8 cellular contexts compared by ENCODE assay signal in genomic region chr16:30184430-30185140, GRCh38. TPM values are rescaled to one million over a fixed set of nuclear protein-coding genes. Genes with fewer than 3 reads are reported as not detected.
A peak's percentile ranks its signal among the peaks of the same experiment; 100 is the strongest.
DNase-seq lines count a peak whose midpoint lies in the region; ATAC-seq and TF ChIP-seq lines count a peak whose summit lies in the region.

No MANE protein-coding gene starts in this region.

- H3K4me1 ChIP-seq in Caco-2 (no peaks in the 10 kb centered on the region), RWPE2 (ENCODE audit: insufficient read depth, poor library complexity, severe bottlenecking) (no peaks in the 10 kb centered on the region), right lobe of liver (no peaks in the 10 kb centered on the region)

- peak; percentile 8 for ATAC-seq in HG02943 (IDR thresholded peaks at IDR 0.05; ENCODE audit: low read depth, unreplicated experiment)
- peak; percentile 31; the same call in 2 of the 3 replicates for ATAC-seq in RWPE2 (ENCODE audit: low read depth)
- ATAC-seq in right lobe of liver: no peak

- CTCF ChIA-PET in Caco-2 (lab: Charles Lee): interaction anchor here (0.8 kb wide), 1 partner anchor 41 kb away, joined by 3 read pairs; no protein-coding TSS in a partner anchor

- H3K27ac ChIP-seq in RWPE2 (ENCODE audit: poor library complexity, severe bottlenecking): peak overlapping the region; percentile 11
- peak overlapping the region; percentile 43 to 72 (median 70) for H3K27ac ChIP-seq in right lobe of liver

- POLR2A ChIA-PET in Caco-2 (lab: Charles Lee): no interaction called here

- H3K4me1 Mint-ChIP-seq in Caco-2 (ENCODE audit: low read depth, unreplicated experiment): no peaks in the 10 kb centered on the region
- H3K4me1 Mint-ChIP-seq in activated naive CD8-positive, alpha-beta T cell treated with anti-CD3 and anti-CD28 coated beads for 36 hours: peaks cover 29% of the 10 kb centered on the region

- peak overlapping the region; percentile 51 for H3K4me3 Mint-ChIP-seq in Caco-2 (ENCODE audit: unreplicated experiment)
- peak overlapping the region; percentile 100 for H3K4me3 Mint-ChIP-seq in activated naive CD8-positive, alpha-beta T cell treated with anti-CD3 and anti-CD28 coated beads for 36 hours

- H3K4me3 ChIP-seq in Caco-2 (ENCODE audit: low read depth, low read length): no peak overlapping the region
- H3K4me3 ChIP-seq in RWPE2 (ENCODE audit: severe bottlenecking): peak overlapping the region; percentile 47
- H3K4me3 ChIP-seq in right lobe of liver: peak overlapping the region; percentile 25 to 67 (median 62)

- 39% methylated on average over 8 of the region's 14 CpGs for WGBS in right lobe of liver (ENCODE audit: insufficient coverage, low coverage, low lambda C conversion rate, missing lambda C conversion rate)

- TF ChIP-seq POLR2A in right lobe of liver (IDR thresholded peaks at IDR 0.05) (no peak), erythroblast (IDR thresholded peaks at IDR 0.05; ENCODE audit: low read length) (no peak)

- TF ChIP-seq CTCF in Caco-2 (IDR thresholded peaks at IDR 0.05; ENCODE audit: insufficient read depth in 1 of 2, low read depth in 1 of 2, low read length in 1 of 2, severe bottlenecking in 1 of 2, unreplicated experiment in 1 of 2): no peak
- no peak for TF ChIP-seq CTCF in RWPE2 (IDR thresholded peaks at IDR 0.05; ENCODE audit: poor library complexity, severe bottlenecking)
- no peak for TF ChIP-seq CTCF in right lobe of liver (IDR thresholded peaks at IDR 0.05)

- H3K27me3 ChIP-seq in Caco-2 (replicated peaks; ENCODE audit: control insufficient read depth, insufficient read depth, low read length) (no peaks in the 10 kb centered on the region), RWPE2 (ENCODE audit: insufficient read depth, poor library complexity, severe bottlenecking) (no peaks in the 10 kb centered on the region), right lobe of liver (no peaks in the 10 kb centered on the region)

- H3K9me3 ChIP-seq in Caco-2 (no peaks in the 10 kb centered on the region), RWPE2 (ENCODE audit: severe bottlenecking) (no peaks in the 10 kb centered on the region), right lobe of liver (no peaks in the 10 kb centered on the region)

- no peaks in the 10 kb centered on the region for H3K9me3 Mint-ChIP-seq in Caco-2 (ENCODE audit: unreplicated experiment)
- H3K9me3 Mint-ChIP-seq in activated naive CD8-positive, alpha-beta T cell treated with anti-CD3 and anti-CD28 coated beads for 36 hours: no peaks in the 10 kb centered on the region

- intact Hi-C loops in Caco-2 (cut with micrococcal nuclease; ENCODE audit: unreplicated experiment): no loop called here
- intact Hi-C loops in right lobe of liver (cut with DNase I): no loop called here

- no peaks in the 10 kb centered on the region for H3K27me3 Mint-ChIP-seq in Caco-2 (ENCODE audit: insufficient read depth, unreplicated experiment)
- no peaks in the 10 kb centered on the region for H3K27me3 Mint-ChIP-seq in activated naive CD8-positive, alpha-beta T cell treated with anti-CD3 and anti-CD28 coated beads for 36 hours

- no peak for DNase-seq in Caco-2
- DNase-seq in RWPE2 (ENCODE audit: low spot score): peak; percentile 62
- peak; percentile 48 for DNase-seq in activated naive CD8-positive, alpha-beta T cell treated with anti-CD3 and anti-CD28 coated beads for 36 hours
- DNase-seq in right lobe of liver: peak; percentile 48 to 73 (median 59)
- peak in 5 of 6 experiments; percentile 42 to 79 (median 58) for DNase-seq in stimulated activated naive CD4-positive, alpha-beta T cell (lab: John Stamatoyannopoulos, UW)
- no peak for DNase-seq in foreskin melanocyte
- no peak for DNase-seq in erythroblast (lab: John Stamatoyannopoulos, UW)

- no peak overlapping the region for H3K27ac Mint-ChIP-seq in Caco-2 (ENCODE audit: unreplicated experiment)
- H3K27ac Mint-ChIP-seq in activated naive CD8-positive, alpha-beta T cell treated with anti-CD3 and anti-CD28 coated beads for 36 hours: peak overlapping the region; percentile 100

- no peaks in the 10 kb centered on the region for H3K36me3 Mint-ChIP-seq in Caco-2 (ENCODE audit: insufficient read depth, unreplicated experiment)
- peaks cover 43% of the 10 kb centered on the region for H3K36me3 Mint-ChIP-seq in activated naive CD8-positive, alpha-beta T cell treated with anti-CD3 and anti-CD28 coated beads for 36 hours

- no TSS peak for BruUV-seq in Caco-2 (replicated peaks; lab: Mats Ljungman, UMichigan)

- H3K36me3 ChIP-seq in Caco-2 (ENCODE audit: control insufficient read depth, insufficient read depth, low read length): no peaks in the 10 kb centered on the region
- H3K36me3 ChIP-seq in RWPE2 (ENCODE audit: low read depth): peaks cover 6% of the 10 kb centered on the region
- H3K36me3 ChIP-seq in right lobe of liver: no peaks in the 10 kb centered on the region

RNA-seq across cellular contexts. Expression of gene CORO1A, which starts 1.2 kb away (rescaled TPM):
- 0.95 and 1.2 TPM in 2 replicates for total RNA-seq in Caco-2 (2022)
- 100 to 1,000 TPM; 972 to 977 TPM for total RNA-seq in activated naive CD8-positive, alpha-beta T cell treated with anti-CD3 and anti-CD28 coated beads for 36 hours
- total RNA-seq in right lobe of liver: 10 to 100 TPM in 1 of 6 experiments, 1 to 10 TPM in 5; 7.0 to 15.2 (median 7.9) TPM

RNA-seq across cellular contexts. Expression of gene BOLA2B, which starts 8.9 kb away (rescaled TPM):
- total RNA-seq in Caco-2 (2022) (96.5 and 114 TPM in 2 replicates), right lobe of liver (100 to 1,000 TPM in 1 of 6 experiments, 10 to 100 TPM in 5; 22.9 to 139 (median 25.6) TPM)
- total RNA-seq in activated naive CD8-positive, alpha-beta T cell treated with anti-CD3 and anti-CD28 coated beads for 36 hours: 100 to 1,000 TPM; 252 to 257 TPM

RNA-seq across cellular contexts. Expression of gene SLX1A, which starts 9.1 kb away (rescaled TPM):
- 19.1 and 19.9 TPM in 2 replicates for total RNA-seq in Caco-2 (2022)
- total RNA-seq in activated naive CD8-positive, alpha-beta T cell treated with anti-CD3 and anti-CD28 coated beads for 36 hours: 10 to 100 TPM; 64.2 to 65.7 TPM
- total RNA-seq in right lobe of liver: 10 to 100 TPM; 15.5 to 83.2 (median 36.4) TPM

RNA-seq across cellular contexts. Expression of gene SULT1A3, which starts 14.5 kb away (rescaled TPM):
- total RNA-seq in Caco-2 (2022): 8.3 and 9.1 TPM in 2 replicates
- total RNA-seq in activated naive CD8-positive, alpha-beta T cell treated with anti-CD3 and anti-CD28 coated beads for 36 hours: 10 to 100 TPM in 1 of 2 experiments, 1 to 10 TPM in 1; 9.6 to 12.3 TPM
- 10 to 100 TPM in 5 of 6 experiments, 1 to 10 TPM in 1; 8.5 to 29.0 (median 11.9) TPM for total RNA-seq in right lobe of liver

Comparison
In these comparisons a context has a peak if more than half of its experiments do, and no peak if none do; other contexts are left out.
1. DNase-seq: peak in RWPE2 (single experiment), activated naive CD8-positive, alpha-beta T cell treated with anti-CD3 and anti-CD28 coated beads for 36 hours (single experiment), right lobe of liver (3 of 3) and stimulated activated naive CD4-positive, alpha-beta T cell (5 of 6); none in Caco-2 (0 of 2), foreskin melanocyte (single experiment) and erythroblast (0 of 2).
2. ATAC-seq: peak in HG02943 (single experiment) and RWPE2 (single experiment); none in right lobe of liver (0 of 4).
3. RNA of gene CORO1A, which starts 1.2 kb away (total RNA-seq): 972 to 977 TPM in activated naive CD8-positive, alpha-beta T cell treated with anti-CD3 and anti-CD28 coated beads for 36 hours; 7.0 to 15.2 TPM in right lobe of liver and 0.95 to 1.2 TPM in Caco-2; every median in the first group is over 10 times any median in the second.